In the genomic region with DNA sequence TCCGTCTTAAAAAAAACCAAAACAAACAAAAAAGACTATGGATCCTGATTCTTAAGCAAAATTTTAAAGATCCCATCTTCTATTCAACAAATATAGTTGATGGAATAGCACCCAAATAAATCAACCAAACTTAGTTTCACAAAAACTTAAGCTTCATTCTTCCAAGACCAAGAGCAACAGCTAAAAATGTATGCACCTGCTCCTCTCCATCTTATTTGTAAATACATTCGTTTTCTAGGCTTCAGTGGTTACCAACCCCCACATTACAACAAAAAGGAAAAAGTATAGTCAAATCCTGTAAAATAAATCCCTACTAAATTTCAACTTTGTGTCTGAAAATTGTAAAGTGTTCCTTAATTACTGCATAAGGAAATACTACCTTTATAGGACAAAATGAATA, we compare ENCODE assay signal across 11 cellular contexts. TPM values are rescaled to one million over a fixed set of nuclear protein-coding genes. Genes with fewer than 3 reads are reported as not detected.
DNase-seq lines count a peak whose midpoint lies in the region; ATAC-seq, FAIRE-seq and TF ChIP-seq lines count a peak whose summit lies in the region.
"Had no signal": no experiment of that assay in that cellular context is flagged by ENCODE, and none has a peak within 500 bp of the region (broad histone marks: within the 10 kb centered on the region; RNA-seq: fewer than 3 reads in every experiment).

No MANE protein-coding gene starts in this region.

- H3K27me3 ChIP-seq in HepG2 (ENCODE audit: control insufficient read depth in 1 of 2, insufficient read depth in 2 of 2, low read length in 2 of 2) (no peaks in the 10 kb centered on the region; a peak in 1 of 5 replicates), right lobe of liver (no peaks in the 10 kb centered on the region), mesenchymal stem cell (ENCODE audit: control insufficient read depth in 1 of 2, insufficient read depth in 1 of 2, low read length in 2 of 2) (no peaks in the 10 kb centered on the region), uterus (no peaks in the 10 kb centered on the region)

- intact Hi-C loops in HepG2 (cut with micrococcal nuclease; ENCODE audit: unreplicated experiment): no loop called here
- intact Hi-C loops in right lobe of liver (cut with DNase I): no loop called here
- intact Hi-C loops in activated CD8-positive, alpha-beta T cell treated with anti-CD3 and anti-CD28 coated beads for 36 hours (cut with micrococcal nuclease): loop anchor here (5.0 kb wide), 1 partner anchor 47 kb away; no protein-coding TSS in a partner anchor
- intact Hi-C loops in uterus (cut with DNase I; ENCODE audit: low total_unique reads): no loop called here

- H2BK15ac ChIP-seq in mesenchymal stem cell (ENCODE audit: low read depth, poor library complexity, severe bottlenecking): no peak overlapping the region

- H3K9me3 ChIP-seq in HepG2 (ENCODE audit: low read length) (no peaks in the 10 kb centered on the region), right lobe of liver (no peaks in the 10 kb centered on the region), mesenchymal stem cell (ENCODE audit: control insufficient read depth, low read length) (no peaks in the 10 kb centered on the region), uterus (no peaks in the 10 kb centered on the region)

- H3K27me3 Mint-ChIP-seq in activated CD8-positive, alpha-beta T cell treated with anti-CD3 and anti-CD28 coated beads for 36 hours: no peaks in the 10 kb centered on the region

- H3K36me3 Mint-ChIP-seq in activated CD8-positive, alpha-beta T cell treated with anti-CD3 and anti-CD28 coated beads for 36 hours (ENCODE audit: low read depth): peaks cover 57% of the 10 kb centered on the region

- in situ Hi-C loops in HepG2 (cut with HindIII; ENCODE audit: extremely low pct_ligation_motif_present, low pct_unique_long_range_greater_than_20kb): no loop called here

- TF ChIP-seq EP300 in HepG2 (IDR thresholded peaks at IDR 0.05; ENCODE audit: low read depth in 2 of 2, low read length in 2 of 2) (no peak), HepG2 (CRISPR knock-in tag; IDR thresholded peaks at IDR 0.05; ENCODE audit: borderline replicate concordance) (no peak)

- CTCF ChIA-PET in HepG2 (lab: Yijun Ruan, JAX; ENCODE audit: low intra/inter-chr PET ratio, low total read pairs): no interaction called here
- CTCF ChIA-PET in activated CD8-positive, alpha-beta T cell treated with anti-CD3 and anti-CD28 coated beads for 36 hours (lab: Charles Lee): interaction anchor here (1.2 to 4.0 kb wide), 8 partner anchors 9 to 119 kb away, joined by 3 to 30 read pairs (median 6); a partner anchor contains a TSS

- H3K4me2 ChIP-seq in HepG2 (ENCODE audit: low read depth, low read length) (peak overlapping the region; percentile 36), mesenchymal stem cell (ENCODE audit: low read length, poor library complexity, severe bottlenecking) (no peak overlapping the region)

- peak overlapping the region in 1 of 3 experiments; percentile 13; a peak in 1 of 6 replicates for H3K4me3 ChIP-seq in HepG2 (replicated peaks in 1 of 3; ENCODE audit: insufficient read depth in 1 of 3, low read depth in 2 of 3, low read length in 3 of 3)
- H3K4me3 ChIP-seq in right lobe of liver: no peak overlapping the region
- H3K4me3 ChIP-seq in mesenchymal stem cell (ENCODE audit: insufficient read depth in 1 of 2, low read depth in 1 of 2, low read length in 2 of 2): peak overlapping the region in 1 of 2 experiments; percentile 97
- no peak overlapping the region for H3K4me3 ChIP-seq in uterus

- H3K4ac ChIP-seq in mesenchymal stem cell (ENCODE audit: low read depth in 1 of 2, low read length in 2 of 2): no peak overlapping the region

- no peaks in the 10 kb centered on the region for H3K79me1 ChIP-seq in mesenchymal stem cell (replicated peaks; ENCODE audit: low read length, poor library complexity, severe bottlenecking)

- ATAC-seq in HepG2 (no peak), right lobe of liver (no peak), GM19035 (IDR thresholded peaks at IDR 0.05; ENCODE audit: unreplicated experiment) (no peak)
- ATAC-seq in activated CD8-positive, alpha-beta T cell treated with anti-CD3 and anti-CD28 coated beads for 36 hours: no peak

- peaks cover 78% of the 10 kb centered on the region for H4K20me1 ChIP-seq in HepG2 (ENCODE audit: insufficient read depth, low read length)

- H3K79me2 ChIP-seq in HepG2 (ENCODE audit: insufficient read depth, low read length): peaks cover 81% of the 10 kb centered on the region

- H3K27ac Mint-ChIP-seq in activated CD8-positive, alpha-beta T cell treated with anti-CD3 and anti-CD28 coated beads for 36 hours: peak overlapping the region; percentile 98

- no peak overlapping the region for H3K23ac ChIP-seq in mesenchymal stem cell (ENCODE audit: low read length in 2 of 2)

- H2AK5ac ChIP-seq in mesenchymal stem cell (ENCODE audit: low read length, severe bottlenecking): no peak overlapping the region

- DNase-seq in HepG2 (ENCODE audit: low spot score): no peak
- no peak for DNase-seq in right lobe of liver
- no peak for DNase-seq in activated CD8-positive, alpha-beta T cell treated with anti-CD3 and anti-CD28 coated beads for 36 hours
- no peak for DNase-seq in mesenchymal stem cell
- DNase-seq in uterus: no peak
- DNase-seq in COLO668 (lab: John Stamatoyannopoulos, UW; ENCODE audit: unreplicated experiment): no peak
- no peak for DNase-seq in HCEC 1CT
- DNase-seq: NCI-H2227 treated with DMSO at 0.1 percent for 48 hours had no signal

- H3K4me1 Mint-ChIP-seq in activated CD8-positive, alpha-beta T cell treated with anti-CD3 and anti-CD28 coated beads for 36 hours (ENCODE audit: low read depth): peaks cover 65% of the 10 kb centered on the region

- H3K14ac ChIP-seq in mesenchymal stem cell (ENCODE audit: low read length in 2 of 2): no peak overlapping the region

- TF ChIP-seq RAD21 in HepG2 (CRISPR knock-in tag; IDR thresholded peaks at IDR 0.05): no peak

- 82% methylated on average over 2 of the region's 2 CpGs for WGBS in HepG2 (ENCODE audit: low lambda C conversion rate)
- 21% methylated on average over 2 of the region's 2 CpGs for WGBS in right lobe of liver (ENCODE audit: insufficient coverage, low coverage, low lambda C conversion rate, missing lambda C conversion rate)
- whole genome bisulfite sequencing in mesenchymal stem cell: 92% methylated on average over 1 of the region's 2 CpGs

- H3K9ac ChIP-seq in HepG2 (ENCODE audit: insufficient read depth, low read depth, low read length) (no peak overlapping the region), mesenchymal stem cell (ENCODE audit: low read length) (peak overlapping the region; percentile 95)

- H3K4me3 Mint-ChIP-seq in activated CD8-positive, alpha-beta T cell treated with anti-CD3 and anti-CD28 coated beads for 36 hours: peak overlapping the region; percentile 89

- H3K18ac ChIP-seq in mesenchymal stem cell (ENCODE audit: low read depth in 1 of 2, low read length in 2 of 2): no peak overlapping the region

- no peak overlapping the region for H2AFZ ChIP-seq in HepG2 (ENCODE audit: low read length)
- H2AFZ ChIP-seq in mesenchymal stem cell (ENCODE audit: low read depth, low read length): no peak overlapping the region

- no peak overlapping the region for H2BK120ac ChIP-seq in mesenchymal stem cell (ENCODE audit: low read depth, low read length)

- no peak overlapping the region for H2BK5ac ChIP-seq in mesenchymal stem cell (ENCODE audit: low read depth, low read length, poor library complexity, severe bottlenecking)

- H3K27ac ChIP-seq in HepG2 (ENCODE audit: extremely low read length, insufficient read depth, low read length) (no peak overlapping the region), right lobe of liver (peak overlapping the region in 1 of 3 donors; percentile 39), mesenchymal stem cell (ENCODE audit: low read length, poor library complexity, severe bottlenecking) (no peak overlapping the region), uterus (peak overlapping the region; percentile 95 to 96)

- H4K91ac ChIP-seq in mesenchymal stem cell (ENCODE audit: low read length): no peak overlapping the region

- H3K36me3 ChIP-seq in HepG2 (replicated peaks in 1 of 2; ENCODE audit: control insufficient read depth in 1 of 2, insufficient read depth in 2 of 2, low read length in 2 of 2) (0 out of 5 replicates have a peak, but pooled peaks cover 0 to 2% of the 10 kb centered on the region in 2 experiments), right lobe of liver (no peaks in the 10 kb centered on the region), mesenchymal stem cell (ENCODE audit: control insufficient read depth in 1 of 2, insufficient read depth in 2 of 2, low read depth in 1 of 2, low read length in 2 of 2) (peaks cover 0 to 10% of the 10 kb centered on the region in 2 experiments), uterus (no peaks in the 10 kb centered on the region)

- no peak overlapping the region for H2BK12ac ChIP-seq in mesenchymal stem cell (ENCODE audit: low read length in 2 of 2)

- TF ChIP-seq POLR2A in HepG2 (IDR thresholded peaks at IDR 0.05; ENCODE audit: insufficient read depth in 1 of 2, low read depth in 2 of 2, low read length in 2 of 2): no peak
- no peak for TF ChIP-seq POLR2A in right lobe of liver (IDR thresholded peaks at IDR 0.05)
- TF ChIP-seq POLR2A in uterus (IDR thresholded peaks at IDR 0.05): no peak

- H3K9me3 Mint-ChIP-seq in activated CD8-positive, alpha-beta T cell treated with anti-CD3 and anti-CD28 coated beads for 36 hours: no peaks in the 10 kb centered on the region

- H4K8ac ChIP-seq in mesenchymal stem cell (ENCODE audit: low read length): no peak overlapping the region

- no peak for FAIRE-seq in HepG2 (lab: Jason Lieb, UNC)
- FAIRE-seq: frontal cortex, H1 had no signal

- POLR2A ChIA-PET in HepG2 (lab: Yijun Ruan, JAX): interaction anchor here (1.3 kb wide), 1 partner anchor 30 kb away, joined by 3 read pairs; no protein-coding TSS in a partner anchor
- POLR2A ChIA-PET in activated CD8-positive, alpha-beta T cell treated with anti-CD3 and anti-CD28 coated beads for 36 hours (lab: Charles Lee): interaction anchor here (0.9 to 2.4 kb wide), 9 partner anchors 8 to 315 kb away, joined by 3 to 14 read pairs (median 5); no protein-coding TSS in a partner anchor

- H3K4me1 ChIP-seq in HepG2 (ENCODE audit: insufficient read depth, low read length) (peaks cover 79% of the 10 kb centered on the region), right lobe of liver (peaks cover 0 to 82% (median 29%) of the 10 kb centered on the region in 4 donors), mesenchymal stem cell (ENCODE audit: control insufficient read depth, insufficient read depth, low read depth, low read length) (peaks cover 16% of the 10 kb centered on the region), uterus (peaks cover 10 to 24% of the 10 kb centered on the region in 2 donors)

- no TSS peak for BruUV-seq in HepG2 (replicated peaks; lab: Mats Ljungman, UMichigan)

- no peak for TF ChIP-seq CTCF in HepG2 (CRISPR knock-in tag; IDR thresholded peaks at IDR 0.05)
- TF ChIP-seq CTCF in right lobe of liver (IDR thresholded peaks at IDR 0.05): no peak
- no peak for TF ChIP-seq CTCF in activated CD8-positive, alpha-beta T cell treated with anti-CD3 and anti-CD28 coated beads for 36 hours (IDR thresholded peaks at IDR 0.05)
- TF ChIP-seq CTCF in uterus (IDR thresholded peaks at IDR 0.05): no peak

RNA-seq across cellular contexts. Expression of a gene that starts 3.9 kb away (rescaled TPM):
- total RNA-seq in HepG2 (2016; rRNA removed; fragmentation: Illumina TruSeq; extraction: Trizol): 225 and 284 TPM in 2 replicates
- 369 and 408 TPM in 2 replicates for total RNA-seq in HepG2 (2016; cell fraction: cytosol; rRNA removed; fragmentation: Illumina TruSeq; extraction: Trizol; ENCODE audit: low read depth)
- 221 and 292 TPM in 2 replicates for total RNA-seq in HepG2 (2016; cell fraction: insoluble cytoplasmic fraction; rRNA removed; fragmentation: Illumina TruSeq; extraction: Trizol)
- total RNA-seq in HepG2 (2016; cell fraction: membrane; rRNA removed; fragmentation: Illumina TruSeq; extraction: Trizol): 422 and 446 TPM in 2 replicates
- total RNA-seq in HepG2 (2016; cell fraction: nucleus; rRNA removed; fragmentation: Illumina TruSeq; extraction: Trizol): 70.1 and 106 TPM in 2 replicates
- 133 and 173 TPM in 2 replicates for polyA plus RNA-seq in HepG2 (2011; rRNA removed)
- polyA plus RNA-seq in HepG2 (2011; cell fraction: cytosol; rRNA removed): 32.3 and 61.4 TPM in 2 replicates
- 11.8 and 23.9 TPM in 2 replicates for polyA plus RNA-seq in HepG2 (2011; cell fraction: nucleus; rRNA removed)
- 117 and 164 TPM in 2 replicates for polyA plus RNA-seq in HepG2 (2012)
- polyA plus RNA-seq in HepG2 (2016; cell fraction: cytosol; fragmentation: Illumina TruSeq; extraction: Trizol; ENCODE audit: low read depth): 182 and 192 TPM in 2 replicates
- 288 and 291 TPM in 2 replicates for polyA plus RNA-seq in HepG2 (2016; cell fraction: insoluble cytoplasmic fraction; fragmentation: Illumina TruSeq; extraction: Trizol; ENCODE audit: low read depth)
- 288 and 296 TPM in 2 replicates for polyA plus RNA-seq in HepG2 (2016; cell fraction: membrane; fragmentation: Illumina TruSeq; extraction: Trizol; ENCODE audit: low read depth)
- polyA plus RNA-seq in HepG2 (2016; cell fraction: nucleus; fragmentation: Illumina TruSeq; extraction: Trizol; ENCODE audit: insufficient read depth, low read depth): 121 and 131 TPM in 2 replicates
- polyA minus RNA-seq in HepG2 (2011; rRNA and poly(A)+ RNA removed; ENCODE audit: low replicate concordance): 228 and 834 TPM in 2 replicates
- 120 and 150 TPM in 2 replicates for polyA minus RNA-seq in HepG2 (2011; cell fraction: cytosol; rRNA and poly(A)+ RNA removed)
- polyA minus RNA-seq in HepG2 (2011; cell fraction: nucleus; rRNA and poly(A)+ RNA removed): 43.0 and 80.8 TPM in 2 replicates
- total RNA-seq in right lobe of liver: 100 to 1,000 TPM in 4 of 6 experiments, 10 to 100 TPM in 2; 66.3 to 143 (median 117) TPM
- total RNA-seq in activated CD8-positive, alpha-beta T cell treated with anti-CD3 and anti-CD28 coated beads for 36 hours: 100 to 1,000 TPM; 273 to 296 TPM
- polyA plus RNA-seq in mesenchymal stem cell (2013, experiment 1 of 2): 541 TPM
- 563 TPM for polyA plus RNA-seq in mesenchymal stem cell (2013, experiment 2 of 2)
- 100 to 1,000 TPM; 276 to 567 (median 333) TPM for total RNA-seq in uterus

Comparison
In these comparisons a context has a peak if more than half of its experiments do, and no peak if none do; other contexts are left out.
1. H3K27ac ChIP-seq: peak in uterus (2 of 2); none in HepG2 (single experiment) and mesenchymal stem cell (single experiment).